16 cellular contexts compared by ENCODE assay signal in genomic region chr1:223219846-223220610, GRCh38.
DNase-seq lines count a peak whose midpoint lies in the region; ATAC-seq and TF ChIP-seq lines count a peak whose summit lies in the region.
"Had no signal": no experiment of that assay in that cellular context is flagged by ENCODE, and none has a peak within 500 bp of the region (broad histone marks: within the 10 kb centered on the region; RNA-seq: fewer than 3 reads in every experiment).

No MANE protein-coding gene starts in this region.

- DNase-seq in left ventricle myocardium superior (no peak), right cardiac atrium (no peak), ecto neural progenitor cell (ENCODE audit: low spot score) (peak; percentile 19), foreskin keratinocyte (peak; percentile 37 to 52), vagina (ENCODE audit: extremely low spot score in 2 of 2) (peak; percentile 52 to 58), Caco-2 (no peak), NCI-H69 (lab: John Stamatoyannopoulos, UW) (no peak), MG63 (no peak)
- DNase-seq: ACHN; BE2C; C1 segment of cervical spinal cord; CD4-positive, CD25-positive, alpha-beta regulatory T cell; CD8-positive, alpha-beta memory T cell; COR-L47; GM23248 had no signal

- no peak overlapping the region for H3K27ac Mint-ChIP-seq in Caco-2 (ENCODE audit: unreplicated experiment)

- H3K4me1 Mint-ChIP-seq in Caco-2 (ENCODE audit: low read depth, unreplicated experiment): no peaks in the 10 kb centered on the region
- H3K4me1 Mint-ChIP-seq: CD4-positive, CD25-positive, alpha-beta regulatory T cell; CD8-positive, alpha-beta memory T cell had no signal

- H3K27ac ChIP-seq in right cardiac atrium (ENCODE audit: low read length) (no peak overlapping the region), foreskin keratinocyte (no peak overlapping the region), vagina (no peak overlapping the region)
- H3K27ac ChIP-seq: GM23248 had no signal

- H3K36me3 Mint-ChIP-seq in Caco-2 (ENCODE audit: insufficient read depth, unreplicated experiment): peaks cover 28% of the 10 kb centered on the region

- intact Hi-C loops in left ventricle myocardium superior (cut with micrococcal nuclease) (no loop called here), right cardiac atrium (cut with DNase I) (no loop called here), vagina (cut with DNase I) (no loop called here), Caco-2 (cut with micrococcal nuclease; ENCODE audit: unreplicated experiment) (no loop called here)

- H3K36me3 ChIP-seq in vagina: no peaks in the 10 kb centered on the region
- H3K36me3 ChIP-seq in Caco-2 (ENCODE audit: control insufficient read depth, insufficient read depth, low read length): no peaks in the 10 kb centered on the region; the same call in 1 of the 2 replicates
- H3K36me3 ChIP-seq in MG63: no peaks in the 10 kb centered on the region
- H3K36me3 ChIP-seq: BE2C, HAP-1 had no signal

- no peak overlapping the region for H3K4me3 Mint-ChIP-seq in Caco-2 (ENCODE audit: unreplicated experiment)
- H3K4me3 Mint-ChIP-seq: CD4-positive, CD25-positive, alpha-beta regulatory T cell; CD8-positive, alpha-beta memory T cell had no signal

- TF ChIP-seq POLR2A in vagina (IDR thresholded peaks at IDR 0.05): no peak

- ATAC-seq in left ventricle myocardium superior: peak; percentile 28
- no peak for ATAC-seq in right cardiac atrium
- ATAC-seq in foreskin keratinocyte: no peak

- no TSS peak for BruUV-seq in Caco-2 (replicated peaks; lab: Mats Ljungman, UMichigan)

- H3K4me1 ChIP-seq in right cardiac atrium (ENCODE audit: control insufficient read depth, insufficient read depth, low read length) (no peaks in the 10 kb centered on the region), foreskin keratinocyte (no peaks in the 10 kb centered on the region), vagina (no peaks in the 10 kb centered on the region), Caco-2 (no peaks in the 10 kb centered on the region)
- H3K4me1 ChIP-seq: BE2C, HAP-1 had no signal

- TF ChIP-seq CTCF in foreskin keratinocyte (conservative IDR thresholded peaks at IDR 0.05) (no peak), vagina (IDR thresholded peaks at IDR 0.05) (no peak), Caco-2 (IDR thresholded peaks at IDR 0.05; ENCODE audit: insufficient read depth in 1 of 2, low read depth in 1 of 2, low read length in 1 of 2, severe bottlenecking in 1 of 2, unreplicated experiment in 1 of 2) (no peak)

- no peaks in the 10 kb centered on the region for H3K27me3 Mint-ChIP-seq in Caco-2 (ENCODE audit: insufficient read depth, unreplicated experiment)

- POLR2A ChIA-PET in Caco-2 (lab: Charles Lee): no interaction called here

- H3K9me3 Mint-ChIP-seq in Caco-2 (ENCODE audit: unreplicated experiment): peaks cover 25% of the 10 kb centered on the region

- H3K4me3 ChIP-seq in right cardiac atrium (ENCODE audit: low read length) (no peak overlapping the region), vagina (no peak overlapping the region), Caco-2 (ENCODE audit: low read depth, low read length) (no peak overlapping the region), MG63 (no peak overlapping the region)
- H3K4me3 ChIP-seq: GM23248, HAP-1 had no signal

- H3K9me3 ChIP-seq in right cardiac atrium (ENCODE audit: control insufficient read depth, low read length) (no peaks in the 10 kb centered on the region), vagina (no peaks in the 10 kb centered on the region), Caco-2 (peaks cover 19% of the 10 kb centered on the region), MG63 (peaks cover 8% of the 10 kb centered on the region)
- H3K9me3 ChIP-seq: BE2C, HAP-1 had no signal

- CTCF ChIA-PET in Caco-2 (lab: Charles Lee): no interaction called here

- H3K27me3 ChIP-seq in right cardiac atrium (ENCODE audit: control insufficient read depth, insufficient read depth): no peaks in the 10 kb centered on the region
- no peaks in the 10 kb centered on the region for H3K27me3 ChIP-seq in foreskin keratinocyte
- H3K27me3 ChIP-seq in vagina: no peaks in the 10 kb centered on the region
- no peaks in the 10 kb centered on the region for H3K27me3 ChIP-seq in Caco-2 (replicated peaks; ENCODE audit: control insufficient read depth, insufficient read depth, low read length)
- H3K27me3 ChIP-seq in MG63: no peaks in the 10 kb centered on the region

- WGBS in right cardiac atrium: 85% methylated on average over 4 of the region's 4 CpGs

Comparison
In these comparisons a context has a peak if more than half of its experiments do, and no peak if none do; other contexts are left out.
1. DNase-seq: peak in ecto neural progenitor cell (single experiment), foreskin keratinocyte (2 of 2) and vagina (2 of 2); none in left ventricle myocardium superior (single experiment), right cardiac atrium (0 of 3), Caco-2 (0 of 2), NCI-H69 (single experiment) and MG63 (single experiment).